8 cellular contexts compared by ENCODE assay signal in the genomic region with DNA sequence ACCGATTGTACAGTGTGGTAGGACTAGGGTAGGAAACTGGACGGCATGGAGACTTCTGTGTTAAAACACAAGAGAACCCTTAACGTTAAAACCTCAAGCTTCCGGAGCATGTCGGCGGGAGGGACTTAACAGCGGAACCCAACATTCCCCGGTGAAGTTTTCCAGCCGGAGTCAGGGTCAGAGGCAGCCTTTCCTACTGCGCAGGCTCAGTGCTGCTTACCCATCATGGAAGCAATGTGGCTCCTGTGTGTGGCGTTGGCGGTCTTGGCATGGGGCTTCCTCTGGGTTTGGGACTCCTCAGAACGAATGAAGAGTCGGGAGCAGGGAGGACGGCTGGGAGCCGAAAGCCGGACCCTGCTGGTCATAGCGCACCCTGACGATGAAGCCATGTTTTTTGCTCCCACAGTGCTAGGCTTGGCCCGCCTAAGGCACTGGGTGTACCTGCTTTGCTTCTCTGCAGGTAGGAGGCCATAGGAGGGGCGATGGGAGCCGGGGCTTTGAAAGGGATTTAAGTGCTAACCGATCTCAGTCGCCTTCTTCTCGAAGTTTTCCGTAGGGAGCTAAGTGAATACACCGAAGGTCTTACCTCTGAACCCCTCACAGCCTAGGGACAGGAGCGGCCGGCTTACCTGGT. TPM values are rescaled to one million over a fixed set of nuclear protein-coding genes. Genes with fewer than 3 reads are reported as not detected.
DNase-seq lines count a peak whose midpoint lies in the region; ATAC-seq and TF ChIP-seq lines count a peak whose summit lies in the region.

Gene PIGL, plus strand, starts transcription at position 209 of the 634 bp plus-strand sequence. Its CDS starts 17 bp downstream, at position 226.

- in situ Hi-C loops in GM23248 (cut with MboI): no loop called here

- WGBS in GM23248 (ENCODE audit: low coverage in 1 of 2, low lambda C conversion rate in 2 of 2, missing lambda C conversion rate in 2 of 2), 2 experiments: 1 to 2% methylated on average over 28 to 29 of the region's 29 CpGs
- 0 to 1% (median 0%) methylated on average over 25 to 29 of the region's 29 CpGs for WGBS in heart left ventricle, 4 donors
- no CpG with 5 or more reads among the region's 29 CpGs for WGBS in trophoblast cell (ENCODE audit: extremely low coverage, insufficient coverage, insufficient read length)

- H3F3A ChIP-seq in GM23248 (ENCODE audit: insufficient read depth): peaks cover 31% of the 10 kb centered on the region

- H3K9me3 ChIP-seq in GM23248 (ENCODE audit: low read depth) (no peaks in the 10 kb centered on the region), heart left ventricle (no peaks in the 10 kb centered on the region), trophoblast cell (ENCODE audit: insufficient read depth, low read depth, low read length) (no peaks in the 10 kb centered on the region), tibial artery (no peaks in the 10 kb centered on the region)

- intact Hi-C loops in heart left ventricle (cut with DNase I) (loop anchor here in 1 of 10 donors (5.0 kb wide), 1 partner anchor 65 kb away; no protein-coding TSS in a partner anchor), tibial artery (cut with DNase I; ENCODE audit: low total_unique reads) (loop anchor here (5.0 kb wide), 1 partner anchor 70 kb away; no protein-coding TSS in a partner anchor)

- peak within 1 kb of the TSS; percentile 96 for H4K8ac ChIP-seq in trophoblast cell (ENCODE audit: low read depth, low read length)

- H3K9me2 ChIP-seq in GM23248 (ENCODE audit: insufficient read depth): no peaks in the 10 kb centered on the region

- H3K27ac ChIP-seq in GM23248: peak within 1 kb of the TSS; percentile 95
- peak within 1 kb of the TSS; percentile 91 to 98 (median 97) for H3K27ac ChIP-seq in heart left ventricle
- peak within 1 kb of the TSS; percentile 95 for H3K27ac ChIP-seq in trophoblast cell (ENCODE audit: low read depth, low read length)
- H3K27ac ChIP-seq in tibial artery: peak within 1 kb of the TSS; percentile 97 to 99

- H3K79me2 ChIP-seq in GM23248 (ENCODE audit: insufficient read depth) (peaks cover 85% of the 10 kb centered on the region), trophoblast cell (ENCODE audit: control insufficient read depth, insufficient read depth, low read length, poor library complexity) (peaks cover 18% of the 10 kb centered on the region)

- H2BK12ac ChIP-seq in trophoblast cell (ENCODE audit: low read length): no peak within 1 kb of the TSS

- H3K14ac ChIP-seq in trophoblast cell (ENCODE audit: low read length): peak within 1 kb of the TSS; percentile 92

- H3K9ac ChIP-seq in GM23248: peak within 1 kb of the TSS; percentile 95
- peak within 1 kb of the TSS; percentile 86 for H3K9ac ChIP-seq in trophoblast cell (ENCODE audit: low read length)

- peak within 1 kb of the TSS; percentile 84 for H3K4me2 ChIP-seq in GM23248 (ENCODE audit: unreplicated experiment)
- H3K4me2 ChIP-seq in trophoblast cell (ENCODE audit: low read length): peak within 1 kb of the TSS; percentile 90

- peak within 1 kb of the TSS; percentile 86 for H4K12ac ChIP-seq in trophoblast cell (ENCODE audit: low read depth, low read length)

- no peak within 1 kb of the TSS for H2AK5ac ChIP-seq in trophoblast cell (ENCODE audit: low read length)

- H3K36me3 ChIP-seq in GM23248 (ENCODE audit: low read depth) (no peaks in the 10 kb centered on the region), heart left ventricle (peaks cover 0 to 3% (median 0%) of the 10 kb centered on the region in 9 donors), trophoblast cell (ENCODE audit: control insufficient read depth in 1 of 2, insufficient read depth in 2 of 2, low read length in 2 of 2) (no peaks in the 10 kb centered on the region), tibial artery (peaks cover 0 to 11% (median 0%) of the 10 kb centered on the region in 3 donors)

- peak within 1 kb of the TSS; percentile 62 for H3K18ac ChIP-seq in trophoblast cell (ENCODE audit: low read length)

- no peak within 1 kb of the TSS for H2BK5ac ChIP-seq in trophoblast cell (ENCODE audit: low read depth, low read length, poor library complexity)

- peak within 1 kb of the TSS; percentile 76 for H4K91ac ChIP-seq in trophoblast cell (ENCODE audit: low read depth, low read length)

- H4K20me1 ChIP-seq in GM23248 (ENCODE audit: insufficient read depth): no peaks in the 10 kb centered on the region

- H3K79me1 ChIP-seq in trophoblast cell (ENCODE audit: low read length): peaks cover 15% of the 10 kb centered on the region

- TF ChIP-seq CTCF in heart left ventricle (IDR thresholded peaks at IDR 0.05) (peak in 1 of 12 donors; percentile 24), tibial artery (IDR thresholded peaks at IDR 0.05) (no peak)

- peak within 1 kb of the TSS; percentile 27 for H2BK120ac ChIP-seq in trophoblast cell (ENCODE audit: insufficient read depth, low read length, poor library complexity)

- H3K4me3 ChIP-seq in GM23248 (peak within 1 kb of the TSS; percentile 96), heart left ventricle (peak within 1 kb of the TSS; percentile 75 to 99 (median 95)), trophoblast cell (ENCODE audit: low read depth, low read length) (peak within 1 kb of the TSS; percentile 93), tibial artery (peak within 1 kb of the TSS; percentile 93 to 96)

- H3K4me1 ChIP-seq in GM23248 (ENCODE audit: insufficient read depth) (peaks cover 28% of the 10 kb centered on the region), heart left ventricle (peaks cover 3 to 50% (median 36%) of the 10 kb centered on the region in 12 donors), trophoblast cell (ENCODE audit: control insufficient read depth in 1 of 2, insufficient read depth in 2 of 2, low read length in 2 of 2) (peaks cover 4% of the 10 kb centered on the region in 2 experiments), tibial artery (peaks cover 0 to 46% (median 18%) of the 10 kb centered on the region in 4 donors)

- peak in 1 of 2 donors; percentile 45 for TF ChIP-seq POLR2A in heart left ventricle (IDR thresholded peaks at IDR 0.05)

- H3K27me3 ChIP-seq in GM23248 (replicated peaks; ENCODE audit: insufficient read depth): no peaks in the 10 kb centered on the region
- no peaks in the 10 kb centered on the region for H3K27me3 ChIP-seq in heart left ventricle
- no peaks in the 10 kb centered on the region for H3K27me3 ChIP-seq in trophoblast cell (ENCODE audit: insufficient read depth, low read length)
- no peaks in the 10 kb centered on the region for H3K27me3 ChIP-seq in tibial artery

- peak; percentile 76 to 85 (median 82) for ATAC-seq in heart left ventricle

- H3K23ac ChIP-seq in trophoblast cell (ENCODE audit: low read length): no peak within 1 kb of the TSS

- DNase-seq in DMS114 treated with DMSO at 0.1 percent for 48 hours (lab: John Stamatoyannopoulos, UW; ENCODE audit: unreplicated experiment): peak; percentile 15
- peak; percentile 94 for DNase-seq in GM23248
- peak; percentile 92 for DNase-seq in NCI-H146 (lab: John Stamatoyannopoulos, UW)
- DNase-seq in T-helper 1 cell: peak; percentile 66 to 90 (median 74)
- DNase-seq in amniotic epithelial cell (ENCODE audit: low read depth): peak; percentile 93
- DNase-seq in heart left ventricle: peak; percentile 89 to 93 (median 91)
- DNase-seq in trophoblast cell: peak; percentile 89 to 95
- DNase-seq in tibial artery: peak; percentile 90 to 93

- peak within 1 kb of the TSS; percentile 89 for H2AFZ ChIP-seq in GM23248
- H2AFZ ChIP-seq in trophoblast cell (ENCODE audit: insufficient read depth, low read length, poor library complexity): peak within 1 kb of the TSS; percentile 81

- peak within 1 kb of the TSS; percentile 18 for H3K4ac ChIP-seq in trophoblast cell (ENCODE audit: low read depth, low read length)

RNA-seq across cellular contexts. Expression of gene PIGL, which starts in this region (rescaled TPM):
- total RNA-seq in GM23248 (2014; rRNA removed; shearing (Covaris generic)): 10.9 and 12.6 TPM in 2 replicates
- polyA plus RNA-seq in GM23248 (2016; fragmentation: Nextera tagmentation; extraction: Ambion mirVana): 13.3 and 15.4 TPM in 2 replicates
- 10 to 100 TPM in 5 of 9 donors, 1 to 10 TPM in 4; 4.5 to 20.2 (median 10.2) TPM for total RNA-seq in heart left ventricle
- 10 to 100 TPM in 1 of 2 donors, 1 to 10 TPM in 1; 7.6 to 13.3 TPM for polyA plus RNA-seq in heart left ventricle
- polyA plus RNA-seq in trophoblast cell (2013): 18.5 and 19.6 TPM in 2 replicates

Comparison
In these comparisons a context has a peak if more than half of its experiments do, and no peak if none do; other contexts are left out.
1. Peak in every context shown above with its lines: DNase-seq, ATAC-seq, H3K4me3 ChIP-seq and H3K27ac ChIP-seq.
2. DNase-seq: peak in every context shown above with its lines; median percentile 94 in GM23248; 93 in amniotic epithelial cell; 92 in NCI-H146; 92 in trophoblast cell; 92 in tibial artery; 91 in heart left ventricle; 74 in T-helper 1 cell; 15 in DMS114 treated with DMSO at 0.1 percent for 48 hours.